ENCODE assay signal across 1 cellular context in genomic region chr14:72292689-72293024, GRCh38.
TF ChIP-seq lines count a peak whose summit lies in the region.

No MANE protein-coding gene starts in this region.

TF ChIP-seq in GM23338, 12 proteins besides CTCF, POLR2A, EP300 and RAD21 (continued from another document):
- TF ChIP-seq ETS1 (IDR thresholded peaks at IDR 0.05): no peak
- TF ChIP-seq ZNF462 (CRISPR knock-in tag; IDR thresholded peaks at IDR 0.05): no peak
- TF ChIP-seq EZH2phosphoT487 (IDR thresholded peaks at IDR 0.05; ENCODE audit: unreplicated experiment): no peak
- no peak for TF ChIP-seq POLR2AphosphoS5 (IDR thresholded peaks at IDR 0.05; ENCODE audit: low read depth)
- no peak for TF ChIP-seq JUNB (IDR thresholded peaks at IDR 0.05; ENCODE audit: unreplicated experiment)
- no peak for TF ChIP-seq NANOG (IDR thresholded peaks at IDR 0.05; ENCODE audit: borderline replicate concordance)
- TF ChIP-seq CREB1 (CRISPR knock-in tag; IDR thresholded peaks at IDR 0.05; ENCODE audit: low read depth): no peak
- TF ChIP-seq ZNF114 (CRISPR knock-in tag; IDR thresholded peaks at IDR 0.05): no peak
